ENCODE assay signal across 13 cellular contexts in the genomic region with DNA sequence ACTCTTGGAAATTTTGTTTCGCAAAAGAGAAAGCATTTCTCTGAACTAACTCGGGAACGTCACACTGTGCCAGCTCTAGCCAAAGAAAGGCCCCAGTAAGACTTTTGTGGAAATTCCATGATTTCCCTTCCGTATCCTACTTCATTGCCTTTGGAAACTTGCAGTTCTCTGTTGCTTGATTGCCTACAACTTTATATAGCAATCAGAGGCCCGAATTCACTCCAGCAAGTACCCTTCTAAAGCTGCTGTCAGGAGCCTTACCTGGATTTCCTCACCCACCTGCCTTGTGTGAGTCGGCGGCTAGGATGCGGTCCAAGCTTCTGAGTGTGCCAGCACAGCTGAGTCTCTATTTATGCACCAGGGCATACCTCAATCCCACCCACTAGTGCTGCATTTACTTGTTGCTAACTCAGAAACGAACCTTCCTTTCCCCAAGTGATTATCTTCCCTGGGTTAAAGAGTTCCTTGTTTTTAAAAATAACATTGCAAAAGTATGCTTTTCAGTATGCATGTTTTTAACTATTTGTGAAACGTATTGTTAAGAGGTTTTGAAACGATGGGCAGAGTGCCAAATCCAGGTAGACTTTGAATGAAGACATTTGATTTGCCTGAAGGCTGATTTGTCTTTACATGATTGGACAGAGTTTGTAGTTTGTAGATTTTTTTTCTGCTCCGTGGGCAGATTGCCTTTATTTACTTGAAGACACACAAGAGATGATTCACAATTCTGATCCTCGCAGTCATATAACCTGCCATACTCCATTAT. TPM values are rescaled to one million over a fixed set of nuclear protein-coding genes. Genes with fewer than 3 reads are reported as not detected.
DNase-seq lines count a peak whose midpoint lies in the region; ATAC-seq, FAIRE-seq and TF ChIP-seq lines count a peak whose summit lies in the region.
"Had no signal": no experiment of that assay in that cellular context is flagged by ENCODE, and none has a peak within 500 bp of the region (broad histone marks: within the 10 kb centered on the region; RNA-seq: fewer than 3 reads in every experiment).

A gene (minus strand): TSS at position 326 of the 766 bp plus-strand sequence. CDS start 3,203 bp downstream, outside the sequence.

- H3K4me1 Mint-ChIP-seq in stimulated activated naive CD8-positive, alpha-beta T cell treated with anti-CD3 and anti-CD28 coated beads, Interleukin-15, amount 100 ng/mL, for 72 hours = no peaks in the 10 kb centered on the region

- no peak within 1 kb of the TSS for H3K4me3 Mint-ChIP-seq in stimulated activated naive CD8-positive, alpha-beta T cell treated with anti-CD3 and anti-CD28 coated beads, Interleukin-15, amount 100 ng/mL, for 72 hours
- H3K4me3 Mint-ChIP-seq: nephron had no signal

- 58 to 65% methylated on average over 13 of the region's 13 CpGs for WGBS in thyroid gland, 2 donors

- H3K9me3 Mint-ChIP-seq in stimulated activated naive CD8-positive, alpha-beta T cell treated with anti-CD3 and anti-CD28 coated beads, Interleukin-15, amount 100 ng/mL, for 72 hours = no peaks in the 10 kb centered on the region
- H3K9me3 Mint-ChIP-seq: nephron had no signal

- no peaks in the 10 kb centered on the region for H3K36me3 ChIP-seq in kidney (ENCODE audit: control insufficient read depth in 1 of 2, insufficient read depth in 2 of 2, low read length in 2 of 2)
- no peaks in the 10 kb centered on the region for H3K36me3 ChIP-seq in thyroid gland

- no peak within 1 kb of the TSS for H3K9ac ChIP-seq in kidney (ENCODE audit: low read length in 2 of 2)

- peak in 2 of 3 experiments; percentile 38 to 79 for DNase-seq in NCI-H1417 (lab: John Stamatoyannopoulos, UW)
- no peak for DNase-seq in NCI-H1417 treated with DMSO at 0.1 percent for 48 hours (lab: John Stamatoyannopoulos, UW)
- peak; percentile 89 for DNase-seq in RWPE1 (ENCODE audit: low spot score)
- peak; percentile 75 for DNase-seq in kidney
- DNase-seq in thyroid gland = peak; percentile 39 to 53
- no peak for DNase-seq in OCI-M1 (lab: John Stamatoyannopoulos, UW)
- no peak for DNase-seq in putamen (ENCODE audit: low spot score)
- no peak for DNase-seq in stimulated activated naive CD8-positive, alpha-beta T cell treated with anti-CD3 and anti-CD28 coated beads, Interleukin-15, amount 100 ng/mL, for 72 hours
- DNase-seq: DND-41 had no signal

- TF ChIP-seq POLR2A in thyroid gland (IDR thresholded peaks at IDR 0.05) = no peak

- H3K27me3 Mint-ChIP-seq in stimulated activated naive CD8-positive, alpha-beta T cell treated with anti-CD3 and anti-CD28 coated beads, Interleukin-15, amount 100 ng/mL, for 72 hours = peaks cover 9% of the 10 kb centered on the region

- no peaks in the 10 kb centered on the region for H3K9me3 ChIP-seq in kidney (ENCODE audit: control insufficient read depth in 1 of 2, low read length in 2 of 2)
- H3K9me3 ChIP-seq in thyroid gland = no peaks in the 10 kb centered on the region

- H3K27ac ChIP-seq in RWPE1 = peak within 1 kb of the TSS; percentile 41; the same call in 1 of the 2 replicates
- no peak within 1 kb of the TSS for H3K27ac ChIP-seq in kidney (ENCODE audit: low read depth in 2 of 2, low read length in 2 of 2)
- H3K27ac ChIP-seq in thyroid gland = no peak within 1 kb of the TSS
- H3K27ac ChIP-seq: HL-60 had no signal

- H3K27ac Mint-ChIP-seq in stimulated activated naive CD8-positive, alpha-beta T cell treated with anti-CD3 and anti-CD28 coated beads, Interleukin-15, amount 100 ng/mL, for 72 hours = no peak within 1 kb of the TSS

- no peak for TF ChIP-seq CTCF in RWPE1 (conservative IDR thresholded peaks at IDR 0.05; ENCODE audit: low read depth)
- TF ChIP-seq CTCF in kidney (IDR thresholded peaks at IDR 0.05; ENCODE audit: borderline replicate concordance, extremely low read depth, insufficient read depth) = no peak
- TF ChIP-seq CTCF in thyroid gland (IDR thresholded peaks at IDR 0.05) = no peak

- no peaks in the 10 kb centered on the region for H3K27me3 ChIP-seq in thyroid gland

- POLR2A ChIA-PET in RWPE1 (lab: Yijun Ruan, JAX; ENCODE audit: low non-redundant PET) = no interaction called here

- no peak for FAIRE-seq in kidney (lab: Jason Lieb, UNC)
- FAIRE-seq: A204.1 had no signal

- ATAC-seq in stimulated activated naive CD8-positive, alpha-beta T cell treated with anti-CD3 and anti-CD28 coated beads, Interleukin-15, amount 100 ng/mL, for 72 hours = no peak
- ATAC-seq: activated CD4-positive, CD25-positive, alpha-beta regulatory T cell treated with anti-CD3 and anti-CD28 coated beads, Interleukin-2, amount 50 U/mL, for 24 hours had no signal

- H3K4me1 ChIP-seq in kidney (ENCODE audit: control insufficient read depth in 1 of 2, insufficient read depth in 1 of 2, low read depth in 1 of 2, low read length in 2 of 2) (no peaks in the 10 kb centered on the region), thyroid gland (peaks cover 0 to 9% of the 10 kb centered on the region in 2 donors)

- CTCF ChIA-PET in RWPE1 (lab: Yijun Ruan, JAX) = no interaction called here

- intact Hi-C loops in kidney (cut with DNase I) (no loop called here), thyroid gland (cut with DNase I) (loop anchor here (10.0 kb wide), 1 partner anchor 110 kb away; no protein-coding TSS in a partner anchor)

- no peak within 1 kb of the TSS for H3K4me3 ChIP-seq in kidney (ENCODE audit: low read length in 2 of 2)
- no peak within 1 kb of the TSS for H3K4me3 ChIP-seq in thyroid gland (replicated peaks in 1 of 3)

RNA-seq across cellular contexts. Expression of the gene that starts here (rescaled TPM):
- 164 TPM for total RNA-seq in kidney
- polyA plus RNA-seq in kidney (ENCODE audit: insufficient read depth, low read depth, low replicate concordance) = 15.1 TPM
- total RNA-seq in thyroid gland = 10 to 100 TPM in 1 of 4 donors, 1 to 10 TPM in 2, not detected in 1; 2.6 to 23.9 (median 4.1) TPM

Comparison
In these comparisons a context has a peak if more than half of its experiments do, and no peak if none do; other contexts are left out.
1. DNase-seq: peak in NCI-H1417 (2 of 3), RWPE1 (single experiment), kidney (single experiment) and thyroid gland (2 of 2); none in NCI-H1417 treated with DMSO at 0.1 percent for 48 hours (single experiment), OCI-M1 (single experiment), putamen (single experiment) and stimulated activated naive CD8-positive, alpha-beta T cell treated with anti-CD3 and anti-CD28 coated beads, Interleukin-15, amount 100 ng/mL, for 72 hours (0 of 2).